Comparison of ENCODE assay signal across 1 cellular context in the genomic region with DNA sequence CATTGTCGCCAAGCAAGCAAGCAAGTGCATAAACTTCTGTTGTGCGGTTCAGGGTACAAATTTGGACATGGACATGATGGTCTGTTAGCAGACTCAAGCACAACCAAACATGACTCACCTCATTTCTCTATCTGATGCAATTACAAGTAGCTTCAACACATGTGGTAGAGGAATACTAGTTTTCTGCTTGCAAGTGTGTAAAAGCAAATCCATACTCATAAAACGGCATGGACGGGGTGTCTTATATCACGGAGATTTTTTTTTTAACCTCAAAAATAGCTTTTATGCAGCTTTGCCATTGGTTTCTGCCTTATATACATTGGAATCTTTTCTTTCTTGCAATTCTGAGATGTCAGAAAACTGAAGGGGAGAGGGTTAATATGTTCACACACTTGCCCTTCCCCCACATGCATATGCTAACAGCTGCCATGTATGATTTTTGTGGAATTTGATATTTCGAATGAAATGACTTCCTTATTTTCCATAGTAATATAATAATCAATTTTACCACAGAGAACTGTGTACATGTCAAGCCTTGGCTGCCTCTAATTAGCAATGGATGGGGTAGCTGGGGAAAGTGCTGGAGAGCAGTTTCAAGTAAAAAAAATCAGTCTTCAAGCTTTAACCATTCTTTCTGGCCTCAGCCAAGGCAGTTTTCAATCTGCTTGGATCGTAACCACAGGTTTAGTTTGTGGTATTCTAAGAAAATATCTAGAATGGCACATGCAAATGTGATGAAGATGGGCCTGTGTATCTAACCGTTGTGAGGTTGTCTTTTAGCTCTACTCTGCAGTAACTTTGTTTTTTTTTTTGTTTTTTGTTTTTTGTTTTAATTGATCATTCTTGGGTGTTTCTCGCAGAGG.
TF ChIP-seq lines count a peak whose summit lies in the region.

No MANE protein-coding gene starts in this region.

TF ChIP-seq in HEK293, 187 proteins besides CTCF, POLR2A, EP300 and RAD21 (continued from another document):
- no peak for TF ChIP-seq ZNF423 (tag by site-specific recombination; IDR thresholded peaks at IDR 0.05)
- no peak for TF ChIP-seq ZNF654 (tag by site-specific recombination; IDR thresholded peaks at IDR 0.05; ENCODE audit: low read depth)
- no peak for TF ChIP-seq ZNF132 (tag by site-specific recombination; IDR thresholded peaks at IDR 0.05; ENCODE audit: borderline replicate concordance)
- no peak for TF ChIP-seq ZNF544 (tag by site-specific recombination; IDR thresholded peaks at IDR 0.05)
- no peak for TF ChIP-seq ZNF530 (tag by site-specific recombination; IDR thresholded peaks at IDR 0.05; ENCODE audit: low read depth)
- no peak for TF ChIP-seq ZNF157 (tag by site-specific recombination; IDR thresholded peaks at IDR 0.05)
- TF ChIP-seq, protein P1, sequence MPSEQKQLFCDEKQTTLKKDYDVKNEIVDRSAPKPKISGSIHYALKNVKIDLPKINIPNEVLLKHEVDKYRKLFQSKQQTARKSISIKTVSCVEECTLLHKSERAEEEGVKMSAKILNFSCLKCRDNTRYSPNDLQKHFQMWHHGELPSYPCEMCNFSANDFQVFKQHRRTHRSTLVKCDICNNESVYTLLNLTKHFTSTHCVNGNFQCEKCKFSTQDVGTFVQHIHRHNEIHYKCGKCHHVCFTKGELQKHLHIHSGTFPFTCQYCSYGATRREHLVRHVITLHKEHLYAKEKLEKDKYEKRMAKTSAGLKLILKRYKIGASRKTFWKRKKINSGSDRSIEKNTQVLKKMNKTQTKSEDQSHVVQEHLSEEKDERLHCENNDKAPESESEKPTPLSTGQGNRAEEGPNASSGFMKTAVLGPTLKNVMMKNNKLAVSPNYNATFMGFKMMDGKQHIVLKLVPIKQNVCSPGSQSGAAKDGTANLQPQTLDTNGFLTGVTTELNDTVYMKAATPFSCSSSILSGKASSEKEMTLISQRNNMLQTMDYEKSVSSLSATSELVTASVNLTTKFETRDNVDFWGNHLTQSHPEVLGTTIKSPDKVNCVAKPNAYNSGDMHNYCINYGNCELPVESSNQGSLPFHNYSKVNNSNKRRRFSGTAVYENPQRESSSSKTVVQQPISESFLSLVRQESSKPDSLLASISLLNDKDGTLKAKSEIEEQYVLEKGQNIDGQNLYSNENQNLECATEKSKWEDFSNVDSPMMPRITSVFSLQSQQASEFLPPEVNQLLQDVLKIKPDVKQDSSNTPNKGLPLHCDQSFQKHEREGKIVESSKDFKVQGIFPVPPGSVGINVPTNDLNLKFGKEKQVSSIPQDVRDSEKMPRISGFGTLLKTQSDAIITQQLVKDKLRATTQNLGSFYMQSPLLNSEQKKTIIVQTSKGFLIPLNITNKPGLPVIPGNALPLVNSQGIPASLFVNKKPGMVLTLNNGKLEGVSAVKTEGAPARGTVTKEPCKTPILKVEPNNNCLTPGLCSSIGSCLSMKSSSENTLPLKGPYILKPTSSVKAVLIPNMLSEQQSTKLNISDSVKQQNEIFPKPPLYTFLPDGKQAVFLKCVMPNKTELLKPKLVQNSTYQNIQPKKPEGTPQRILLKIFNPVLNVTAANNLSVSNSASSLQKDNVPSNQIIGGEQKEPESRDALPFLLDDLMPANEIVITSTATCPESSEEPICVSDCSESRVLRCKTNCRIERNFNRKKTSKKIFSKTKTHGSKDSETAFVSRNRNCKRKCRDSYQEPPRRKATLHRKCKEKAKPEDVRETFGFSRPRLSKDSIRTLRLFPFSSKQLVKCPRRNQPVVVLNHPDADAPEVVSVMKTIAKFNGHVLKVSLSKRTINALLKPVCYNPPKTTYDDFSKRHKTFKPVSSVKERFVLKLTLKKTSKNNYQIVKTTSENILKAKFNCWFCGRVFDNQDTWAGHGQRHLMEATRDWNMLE (tag by site-specific recombination; conservative IDR thresholded peaks at IDR 0.05; ENCODE audit: low read depth), result 0 out of 2 replicates have a peak, but pooled peaks have one; percentile 32
- TF ChIP-seq ZNF48 (tag by site-specific recombination; IDR thresholded peaks at IDR 0.05), result no peak
- TF ChIP-seq ZNF16 (tag by site-specific recombination; IDR thresholded peaks at IDR 0.05; ENCODE audit: low read depth), result no peak
- TF ChIP-seq ZNF658 (tag by site-specific recombination; IDR thresholded peaks at IDR 0.05), result no peak
- no peak for TF ChIP-seq KLF16 (tag by site-specific recombination; IDR thresholded peaks at IDR 0.05)
- TF ChIP-seq, protein P2, sequence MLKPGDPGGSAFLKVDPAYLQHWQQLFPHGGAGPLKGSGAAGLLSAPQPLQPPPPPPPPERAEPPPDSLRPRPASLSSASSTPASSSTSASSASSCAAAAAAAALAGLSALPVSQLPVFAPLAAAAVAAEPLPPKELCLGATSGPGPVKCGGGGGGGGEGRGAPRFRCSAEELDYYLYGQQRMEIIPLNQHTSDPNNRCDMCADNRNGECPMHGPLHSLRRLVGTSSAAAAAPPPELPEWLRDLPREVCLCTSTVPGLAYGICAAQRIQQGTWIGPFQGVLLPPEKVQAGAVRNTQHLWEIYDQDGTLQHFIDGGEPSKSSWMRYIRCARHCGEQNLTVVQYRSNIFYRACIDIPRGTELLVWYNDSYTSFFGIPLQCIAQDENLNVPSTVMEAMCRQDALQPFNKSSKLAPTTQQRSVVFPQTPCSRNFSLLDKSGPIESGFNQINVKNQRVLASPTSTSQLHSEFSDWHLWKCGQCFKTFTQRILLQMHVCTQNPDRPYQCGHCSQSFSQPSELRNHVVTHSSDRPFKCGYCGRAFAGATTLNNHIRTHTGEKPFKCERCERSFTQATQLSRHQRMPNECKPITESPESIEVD (tag by site-specific recombination; IDR thresholded peaks at IDR 0.05), result peak; percentile 80
- peak; percentile 70 for TF ChIP-seq SETDB1 (IDR thresholded peaks at IDR 0.05; ENCODE audit: insufficient read length, low read length)
- TF ChIP-seq HOXC10 (CRISPR knock-in tag; IDR thresholded peaks at IDR 0.05), result no peak
